ENCODE assay signal across 1 cellular context in the genomic region with DNA sequence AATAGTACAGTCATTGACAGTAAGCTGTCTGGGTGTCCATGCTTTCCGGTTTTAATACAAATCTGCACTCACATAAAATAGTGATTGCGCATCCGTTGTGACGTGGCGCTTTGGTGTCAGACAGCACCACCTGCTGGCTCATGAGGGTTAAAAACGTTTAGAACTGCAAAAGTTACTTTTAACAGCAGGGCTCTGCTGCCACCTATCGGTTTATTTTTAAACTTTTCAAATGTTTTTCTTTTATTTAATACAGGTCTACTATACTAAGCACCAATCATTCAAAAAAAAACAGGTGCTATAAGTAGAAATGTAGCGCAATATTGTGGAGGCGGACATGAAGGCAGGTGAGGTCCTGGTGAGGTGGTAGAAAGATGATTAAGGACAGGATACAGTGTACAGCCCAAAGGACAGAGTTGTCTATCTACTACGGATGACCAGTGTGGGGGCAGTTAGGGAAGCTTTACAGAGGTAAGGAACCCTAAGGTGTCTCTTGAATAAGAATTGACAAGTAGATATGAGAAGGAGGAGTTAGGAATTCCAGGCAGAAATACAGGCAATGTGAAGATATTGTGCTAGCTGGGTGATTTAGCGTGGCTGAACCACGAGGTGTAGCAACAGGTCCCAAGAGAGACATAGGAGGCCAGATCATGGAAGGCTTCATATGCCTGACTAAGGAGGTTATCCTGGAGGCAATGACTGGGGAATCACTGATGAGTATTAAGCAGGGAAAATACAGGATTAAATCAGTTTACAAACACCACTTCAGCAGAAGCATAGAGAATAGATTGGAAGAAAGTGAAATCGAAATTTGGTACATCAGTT.
TF ChIP-seq lines count a peak whose summit lies in the region.

No MANE protein-coding gene starts in this region.

TF ChIP-seq in SK-N-SH, 30 proteins besides CTCF, POLR2A, EP300 and RAD21 (continued from another document):
- TF ChIP-seq REST (IDR thresholded peaks at IDR 0.05; ENCODE audit: low read depth, low read length) (peak; percentile 23; the same call in 1 of the 2 replicates), SMC3 (IDR thresholded peaks at IDR 0.05; ENCODE audit: low read depth, low read length) (peak; percentile 89), TCF12 (IDR thresholded peaks at IDR 0.05) (no peak)
